ENCODE assay signal across 20 cellular contexts in the genomic region with DNA sequence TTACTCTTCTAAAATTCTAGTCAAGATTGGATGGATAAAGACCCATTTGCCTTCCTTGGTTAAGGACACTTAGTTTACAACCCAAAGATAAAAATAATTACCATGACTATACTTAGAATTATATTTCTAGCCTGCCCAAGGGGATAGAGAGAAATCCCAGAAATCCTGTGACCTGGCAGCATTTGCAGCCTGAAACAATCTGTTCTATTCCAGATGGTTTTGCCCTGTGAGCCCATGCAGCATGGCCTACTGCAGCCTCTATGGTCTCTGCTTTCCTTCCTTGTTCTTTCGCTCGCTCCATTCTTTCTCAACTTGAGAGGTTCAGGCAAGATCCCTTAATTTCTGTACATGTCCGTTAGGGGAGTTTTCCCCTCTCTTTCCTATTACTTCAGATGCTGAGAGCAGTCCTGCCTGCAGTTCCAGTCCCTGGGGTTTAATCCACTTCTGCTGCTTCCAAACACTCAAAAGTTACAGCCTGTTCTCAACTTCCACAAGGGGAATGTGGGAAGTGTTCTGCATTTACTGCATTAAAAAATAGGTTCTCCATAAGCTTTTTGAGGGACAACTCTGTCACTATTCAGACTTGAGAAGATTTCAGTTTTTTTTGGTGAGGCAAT.
"Had no signal": no experiment of that assay in that cellular context is flagged by ENCODE, and none has a peak within 500 bp of the region (broad histone marks: within the 10 kb centered on the region; RNA-seq: fewer than 3 reads in every experiment).

No MANE protein-coding gene starts in this region.

- H3K27ac ChIP-seq: dorsolateral prefrontal cortex, epithelial cell of prostate, gastroesophageal sphincter, hepatocyte, lower lobe of right lung, prostate gland had no signal

- H3K27me3 ChIP-seq: hepatocyte had no signal

- H3K9me3 ChIP-seq: gastroesophageal sphincter, lower lobe of right lung, prostate gland had no signal

- H3K36me3 ChIP-seq: gastroesophageal sphincter, lower lobe of right lung, prostate gland had no signal

- DNase-seq: activated CD4-positive, alpha-beta T cell treated with anti-CD3 and anti-CD28 coated beads, Interleukin-2, amount 10 ng/mL, durations not matched to agents 24 days and 14 days; activated CD8-positive, alpha-beta T cell treated with anti-CD3 and anti-CD28 coated beads, Interleukin-2, amount 10 ng/mL, durations not matched to agents 7 days and 5 days; activated naive CD4-positive, alpha-beta T cell treated with anti-CD3 and anti-CD28 coated beads for 36 hours; activated T-cell treated with anti-CD3 and anti-CD28 coated beads, Interleukin-2, amount 50 U/mL, for 4 hours; anterior cingulate cortex; central memory CD4-positive, alpha-beta T cell; dorsolateral prefrontal cortex; endodermal cell; lower lobe of right lung; nucleus accumbens; right cardiac atrium; stimulated activated naive CD8-positive, alpha-beta T cell treated with anti-CD3 and anti-CD28 coated beads, Interleukin-15, Interleukin-2, amounts not matched to agents 100 U/mL and 50 U/mL, for 24 hours; T-helper 1 cell; T-helper 9 cell; trophoblast cell had no signal

- ATAC-seq: activated CD8-positive, alpha-beta T cell treated with anti-CD3 and anti-CD28 coated beads, Interleukin-2, amount 10 ng/mL, durations not matched to agents 7 days and 5 days; activated T-cell treated with anti-CD3 and anti-CD28 coated beads, Interleukin-2, amount 50 U/mL, for 4 hours; gastroesophageal sphincter; lower lobe of right lung; natural killer cell treated with Interleukin-12 subunit alpha and Interleukin-12 subunit beta and Interleukin-15 and Interleukin-18, amount 100 ng/mL, for 72 hours; stimulated activated naive CD8-positive, alpha-beta T cell treated with anti-CD3 and anti-CD28 coated beads, Interleukin-15, Interleukin-2, amounts not matched to agents 100 U/mL and 50 U/mL, for 24 hours had no signal

- H3K4me3 ChIP-seq: dorsolateral prefrontal cortex, gastroesophageal sphincter, hepatocyte, lower lobe of right lung, prostate gland had no signal

- H3K4me1 ChIP-seq: gastroesophageal sphincter, lower lobe of right lung, prostate gland had no signal
